Comparison of ENCODE assay signal across 29 cellular contexts in genomic region chr6:20071998-20072397, GRCh38.
"Had no signal": no experiment of that assay in that cellular context is flagged by ENCODE, and none has a peak within 500 bp of the region (broad histone marks: within the 10 kb centered on the region; RNA-seq: fewer than 3 reads in every experiment).

No MANE protein-coding gene starts in this region.

- H3K27me3 ChIP-seq: colonic mucosa, esophagus muscularis mucosa, esophagus squamous epithelium, foreskin keratinocyte, gastrocnemius medialis, gastroesophageal sphincter, heart left ventricle, heart right ventricle had no signal

- H3K4me1 ChIP-seq: colonic mucosa, esophagus muscularis mucosa, esophagus squamous epithelium, foreskin keratinocyte, gastrocnemius medialis, gastroesophageal sphincter, heart left ventricle, heart right ventricle had no signal

- H3K4me3 ChIP-seq: colonic mucosa, coronary artery, dorsolateral prefrontal cortex, esophagus muscularis mucosa, esophagus squamous epithelium, gastrocnemius medialis, gastroesophageal sphincter, heart left ventricle, heart right ventricle had no signal

- H3K9me3 ChIP-seq: colonic mucosa, gastrocnemius medialis had no signal

- FAIRE-seq: colon, endometrium, endothelial cell of umbilical vein, frontal cortex had no signal

- DNase-seq: colonic mucosa; cortex of kidney; dermis blood vessel endothelial cell; dorsolateral prefrontal cortex; effector CD4-positive, alpha-beta T cell; effector CD8-positive, alpha-beta T cell; effector memory CD4-positive, alpha-beta T cell; effector memory CD8-positive, alpha-beta T cell; endodermal cell; erythroblast; esophagus squamous epithelium; foreskin fibroblast; foreskin keratinocyte; foreskin melanocyte; gastrocnemius medialis; glutamatergic neuron; head of caudate nucleus; heart left ventricle; heart right ventricle had no signal

- H3K27ac Mint-ChIP-seq: dendritic cell treated with granulocyte-macrophage colony-stimulating factor and Interleukin-4, amounts not matched to agents 40 ng/mL and 50 ng/mL, for 4 days; effector memory CD8-positive, alpha-beta T cell; endodermal cell had no signal

- H3K4me1 Mint-ChIP-seq: endodermal cell had no signal

- H3K27ac ChIP-seq: colonic mucosa, coronary artery, dorsolateral prefrontal cortex, epithelial cell of prostate, esophagus muscularis mucosa, esophagus squamous epithelium, foreskin keratinocyte, gastrocnemius medialis, gastroesophageal sphincter, heart left ventricle, heart right ventricle had no signal

- H3K4me3 Mint-ChIP-seq: dendritic cell treated with granulocyte-macrophage colony-stimulating factor and Interleukin-4, amounts not matched to agents 40 ng/mL and 50 ng/mL, for 4 days; effector memory CD8-positive, alpha-beta T cell; endodermal cell had no signal

- ATAC-seq: effector memory CD8-positive, alpha-beta T cell; esophagus mucosa; foreskin keratinocyte; gastrocnemius medialis; gastroesophageal sphincter; heart left ventricle; heart right ventricle had no signal

- H3K36me3 ChIP-seq: colonic mucosa, esophagus muscularis mucosa, esophagus squamous epithelium, gastrocnemius medialis, gastroesophageal sphincter, heart left ventricle, heart right ventricle had no signal
